17 cellular contexts compared by ENCODE assay signal in genomic region chr19:19211499-19212432, GRCh38. TPM values are rescaled to one million over a fixed set of nuclear protein-coding genes. Genes with fewer than 3 reads are reported as not detected.
DNase-seq lines count a peak whose midpoint lies in the region; ATAC-seq, FAIRE-seq and TF ChIP-seq lines count a peak whose summit lies in the region.
"Had no signal": no experiment of that assay in that cellular context is flagged by ENCODE, and none has a peak within 500 bp of the region (broad histone marks: within the 10 kb centered on the region; RNA-seq: fewer than 3 reads in every experiment).

Gene NCAN, plus strand, starts transcription at chr19:19211958. Its CDS starts 4,996 bp downstream, at chr19:19216954.

- H3K36me3 ChIP-seq in HepG2 (replicated peaks in 1 of 2; ENCODE audit: control insufficient read depth in 1 of 2, insufficient read depth in 2 of 2, low read length in 2 of 2) (no peaks in the 10 kb centered on the region), right lobe of liver (no peaks in the 10 kb centered on the region), SK-N-SH (replicated peaks in 1 of 2; ENCODE audit: control insufficient read depth in 1 of 2, insufficient read depth in 2 of 2, low read length in 1 of 2) (no peaks in the 10 kb centered on the region), iPS-15b (ENCODE audit: control insufficient read depth, insufficient read depth, low read length) (no peaks in the 10 kb centered on the region)
- H3K36me3 ChIP-seq: right atrium auricular region had no signal

- no peak within 1 kb of the TSS for H3K4me3 ChIP-seq in HepG2 (replicated peaks in 1 of 3; ENCODE audit: insufficient read depth in 1 of 3, low read depth in 2 of 3, low read length in 3 of 3)
- H3K4me3 ChIP-seq in right lobe of liver: no peak within 1 kb of the TSS
- peak within 1 kb of the TSS in 1 of 2 experiments; percentile 39; a peak in 2 of 4 replicates for H3K4me3 ChIP-seq in SK-N-SH (ENCODE audit: low read depth in 2 of 2, low read length in 1 of 2)
- peak within 1 kb of the TSS; percentile 56 for H3K4me3 ChIP-seq in iPS-15b (ENCODE audit: low read depth, low read length)
- H3K4me3 ChIP-seq: right atrium auricular region had no signal

- BruUV-seq in HepG2 (replicated peaks; lab: Mats Ljungman, UMichigan): no TSS peak

- TF ChIP-seq CTCF in HepG2 (CRISPR knock-in tag; IDR thresholded peaks at IDR 0.05) (no peak), right lobe of liver (IDR thresholded peaks at IDR 0.05) (no peak), SK-N-SH (IDR thresholded peaks at IDR 0.05) (no peak)

- peak; percentile 46 for ATAC-seq in HepG2
- ATAC-seq in right lobe of liver: no peak
- ATAC-seq in GM21529 (IDR thresholded peaks at IDR 0.05; ENCODE audit: unreplicated experiment): no peak
- no peak for ATAC-seq in left cardiac atrium
- no peak for ATAC-seq in GM21786 (IDR thresholded peaks at IDR 0.05; ENCODE audit: unreplicated experiment)
- ATAC-seq: stimulated activated effector memory CD8-positive, alpha-beta T cell treated with anti-CD3 and anti-CD28 coated beads, Interleukin-12 subunit alpha, Interleukin-12 subunit beta, amount 100 ng/mL, for 72 hours had no signal

- TF ChIP-seq POLR2A in HepG2 (IDR thresholded peaks at IDR 0.05; ENCODE audit: insufficient read depth in 1 of 2, low read depth in 2 of 2, low read length in 2 of 2) (no peak), right lobe of liver (IDR thresholded peaks at IDR 0.05) (no peak)

- H3K27ac ChIP-seq in HepG2 (ENCODE audit: extremely low read length, insufficient read depth, low read length): no peak within 1 kb of the TSS
- H3K27ac ChIP-seq in right lobe of liver: no peak within 1 kb of the TSS
- H3K27ac ChIP-seq in SK-N-SH (ENCODE audit: low read depth in 2 of 2, low read length in 1 of 2): no peak within 1 kb of the TSS; a peak in 1 of 4 replicates
- H3K27ac ChIP-seq: right atrium auricular region had no signal

- H3K27me3 ChIP-seq in HepG2 (ENCODE audit: control insufficient read depth in 1 of 2, insufficient read depth in 2 of 2, low read length in 2 of 2) (peaks cover 2 to 21% of the 10 kb centered on the region in 2 experiments; a peak in 3 of 5 replicates), right lobe of liver (no peaks in the 10 kb centered on the region), SK-N-SH (ENCODE audit: insufficient read depth) (peaks cover 12% of the 10 kb centered on the region), iPS-15b (ENCODE audit: control insufficient read depth, insufficient read depth, low read length) (peaks cover 71% of the 10 kb centered on the region)

- H3F3A ChIP-seq in SK-N-SH (replicated peaks; ENCODE audit: insufficient read depth): no peaks in the 10 kb centered on the region

- H4K20me1 ChIP-seq in HepG2 (ENCODE audit: insufficient read depth, low read length) (no peaks in the 10 kb centered on the region; the same call in 1 of the 2 replicates), SK-N-SH (ENCODE audit: insufficient read depth) (no peaks in the 10 kb centered on the region)

- H2AFZ ChIP-seq in HepG2 (ENCODE audit: low read length): no peak within 1 kb of the TSS
- H2AFZ ChIP-seq in SK-N-SH (ENCODE audit: low read depth): no peak within 1 kb of the TSS

- H3K9me3 ChIP-seq in HepG2 (ENCODE audit: low read length) (no peaks in the 10 kb centered on the region), right lobe of liver (no peaks in the 10 kb centered on the region), SK-N-SH (no peaks in the 10 kb centered on the region), iPS-15b (ENCODE audit: control insufficient read depth, insufficient read depth, low read length) (no peaks in the 10 kb centered on the region)
- H3K9me3 ChIP-seq: right atrium auricular region had no signal

- no peaks in the 10 kb centered on the region for H3K9me2 ChIP-seq in SK-N-SH

- FAIRE-seq in HepG2 (lab: Jason Lieb, UNC): no peak
- FAIRE-seq: astrocyte had no signal

- H3K4me1 ChIP-seq in HepG2 (ENCODE audit: insufficient read depth, low read length) (no peaks in the 10 kb centered on the region), right lobe of liver (no peaks in the 10 kb centered on the region), SK-N-SH (ENCODE audit: control insufficient read depth in 1 of 2, insufficient read depth in 2 of 2, low read depth in 1 of 2, low read length in 1 of 2) (peaks cover 0 to 6% of the 10 kb centered on the region in 2 experiments; a peak in 1 of 4 replicates), iPS-15b (ENCODE audit: control insufficient read depth, insufficient read depth, low read length) (no peaks in the 10 kb centered on the region)
- H3K4me1 ChIP-seq: right atrium auricular region had no signal

- intact Hi-C loops in HepG2 (cut with micrococcal nuclease; ENCODE audit: unreplicated experiment) (no loop called here), right lobe of liver (cut with DNase I) (no loop called here), left cardiac atrium (cut with DNase I) (no loop called here)

- in situ Hi-C loops in HepG2 (cut with HindIII; ENCODE audit: extremely low pct_ligation_motif_present, low pct_unique_long_range_greater_than_20kb): no loop called here

- H3K79me2 ChIP-seq in HepG2 (ENCODE audit: insufficient read depth, low read length): no peaks in the 10 kb centered on the region
- no peaks in the 10 kb centered on the region for H3K79me2 ChIP-seq in SK-N-SH (ENCODE audit: insufficient read depth)

- no peak within 1 kb of the TSS for H3K4me2 ChIP-seq in HepG2 (ENCODE audit: low read depth, low read length)
- H3K4me2 ChIP-seq in SK-N-SH: peak within 1 kb of the TSS; percentile 52; the same call in 1 of the 2 replicates

- H3K9ac ChIP-seq in HepG2 (ENCODE audit: insufficient read depth, low read depth, low read length): no peak within 1 kb of the TSS
- H3K9ac ChIP-seq in SK-N-SH: no peak within 1 kb of the TSS
- no peak within 1 kb of the TSS for H3K9ac ChIP-seq in iPS-15b (ENCODE audit: low read depth, low read length)

- TF ChIP-seq RAD21 in HepG2 (CRISPR knock-in tag; IDR thresholded peaks at IDR 0.05) (no peak), SK-N-SH (IDR thresholded peaks at IDR 0.05; ENCODE audit: low read length) (no peak)

- 16% methylated on average over 28 of the region's 54 CpGs for WGBS in HepG2 (ENCODE audit: low lambda C conversion rate)
- WGBS in right lobe of liver (ENCODE audit: insufficient coverage, low coverage, low lambda C conversion rate, missing lambda C conversion rate): 7% methylated on average over 43 of the region's 54 CpGs
- WGBS in SK-N-SH (ENCODE audit: low lambda C conversion rate): 5% methylated on average over 52 of the region's 54 CpGs

- no peak for DNase-seq in HepG2 (ENCODE audit: low spot score)
- no peak for DNase-seq in right lobe of liver
- DNase-seq in SK-N-SH: peak; percentile 96
- DNase-seq in left cardiac atrium: no peak
- no peak for DNase-seq in UCSD-AML1 (lab: John Stamatoyannopoulos, UW; ENCODE audit: unreplicated experiment)
- DNase-seq: activated CD4-positive, alpha-beta T cell treated with anti-CD3 and anti-CD28 coated beads, Interleukin-2, amount 10 ng/mL, durations not matched to agents 7 days and 5 days; effector CD8-positive, alpha-beta T cell; foreskin fibroblast; NCI-H446; stimulated activated CD4-positive, alpha-beta T cell treated with anti-CD3 and anti-CD28 coated beads, Interleukin-4, amount 100 ng/mL, for 1 hour had no signal

- POLR2A ChIA-PET in HepG2 (lab: Yijun Ruan, JAX): no interaction called here
- POLR2A ChIA-PET in SK-N-SH (lab: Yijun Ruan, JAX): interaction anchor here (1.1 kb wide), 1 partner anchor 9 kb away, joined by 5 read pairs; the partner anchor contains the start of gene NR2C2AP

- CTCF ChIA-PET in HepG2 (lab: Yijun Ruan, JAX; ENCODE audit: low intra/inter-chr PET ratio, low total read pairs) (no interaction called here), SK-N-SH (lab: Yijun Ruan, JAX) (interaction anchor here (1.3 kb wide), 1 partner anchor 66 kb away, joined by 3 read pairs; no protein-coding TSS in a partner anchor)

- no peak for TF ChIP-seq EP300 in HepG2 (IDR thresholded peaks at IDR 0.05; ENCODE audit: low read depth in 2 of 2, low read length in 2 of 2)
- no peak for TF ChIP-seq EP300 in HepG2 (CRISPR knock-in tag; IDR thresholded peaks at IDR 0.05; ENCODE audit: borderline replicate concordance)
- no peak for TF ChIP-seq EP300 in SK-N-SH (IDR thresholded peaks at IDR 0.05; ENCODE audit: borderline replicate concordance in 1 of 2, low read depth in 1 of 2, low read length in 1 of 2)

TF ChIP-seq in SK-N-SH, 30 proteins besides CTCF, POLR2A, EP300 and RAD21 (continues in another document):
- TF ChIP-seq ELF1 (IDR thresholded peaks at IDR 0.05) (no peak), POLR2AphosphoS5 (IDR thresholded peaks at IDR 0.05; ENCODE audit: low read depth, low read length) (no peak)

RNA-seq across cellular contexts. Expression of gene NCAN, which starts in this region (rescaled TPM):
- not detected in 2 replicates for total RNA-seq in HepG2 (2016; rRNA removed; fragmentation: Illumina TruSeq; extraction: Trizol)
- not detected in 2 replicates for total RNA-seq in HepG2 (2016; cell fraction: cytosol; rRNA removed; fragmentation: Illumina TruSeq; extraction: Trizol; ENCODE audit: low read depth)
- total RNA-seq in HepG2 (2016; cell fraction: insoluble cytoplasmic fraction; rRNA removed; fragmentation: Illumina TruSeq; extraction: Trizol): 0.06 TPM in 1 of 2 replicates, not detected in the other
- not detected in 2 replicates for total RNA-seq in HepG2 (2016; cell fraction: membrane; rRNA removed; fragmentation: Illumina TruSeq; extraction: Trizol)
- not detected in 2 replicates for total RNA-seq in HepG2 (2016; cell fraction: nucleus; rRNA removed; fragmentation: Illumina TruSeq; extraction: Trizol)
- polyA plus RNA-seq in HepG2 (2011; rRNA removed): 0.05 TPM in 1 of 2 replicates, not detected in the other
- 0.03 TPM in 2 replicates for polyA plus RNA-seq in HepG2 (2011; cell fraction: cytosol; rRNA removed)
- 0.03 and 0.05 TPM in 2 replicates for polyA plus RNA-seq in HepG2 (2011; cell fraction: nucleus; rRNA removed)
- 0.04 TPM in 1 of 2 replicates, not detected in the other for polyA plus RNA-seq in HepG2 (2012)
- polyA plus RNA-seq in HepG2 (2016; cell fraction: cytosol; fragmentation: Illumina TruSeq; extraction: Trizol; ENCODE audit: low read depth): not detected in 2 replicates
- 0.05 TPM in 1 of 2 replicates, not detected in the other for polyA plus RNA-seq in HepG2 (2016; cell fraction: insoluble cytoplasmic fraction; fragmentation: Illumina TruSeq; extraction: Trizol; ENCODE audit: low read depth)
- polyA plus RNA-seq in HepG2 (2016; cell fraction: membrane; fragmentation: Illumina TruSeq; extraction: Trizol; ENCODE audit: low read depth): not detected in 2 replicates
- 0.19 TPM in 1 of 2 replicates, not detected in the other for polyA plus RNA-seq in HepG2 (2016; cell fraction: nucleus; fragmentation: Illumina TruSeq; extraction: Trizol; ENCODE audit: insufficient read depth, low read depth)
- polyA minus RNA-seq in HepG2 (2011; rRNA and poly(A)+ RNA removed; ENCODE audit: low replicate concordance): 0.09 TPM in 1 of 2 replicates, not detected in the other
- polyA minus RNA-seq in HepG2 (2011; cell fraction: cytosol; rRNA and poly(A)+ RNA removed): not detected in 2 replicates
- 0.12 TPM in 1 of 2 replicates, not detected in the other for polyA minus RNA-seq in HepG2 (2011; cell fraction: nucleus; rRNA and poly(A)+ RNA removed)
- total RNA-seq in right lobe of liver: under 1 TPM in 4 of 6 experiments, not detected in 2; 0.04 to 0.07 (median 0.06) TPM
- 0.03 and 0.10 TPM in 2 replicates for polyA plus RNA-seq in SK-N-SH (2012; rRNA removed)
- 0.16 and 0.17 TPM in 2 replicates for polyA plus RNA-seq in SK-N-SH (2012; cell fraction: cytosol; rRNA removed)
- 0.07 and 0.18 TPM in 2 replicates for polyA plus RNA-seq in SK-N-SH (2012; cell fraction: nucleus; rRNA removed)
- total RNA-seq in left cardiac atrium: not detected
- total RNA-seq: activated CD4-positive, alpha-beta T cell treated with anti-CD3 and anti-CD28 coated beads, Interleukin-2, amount 10 ng/mL, durations not matched to agents 7 days and 5 days; right atrium auricular region had no signal
- polyA plus RNA-seq: urinary bladder had no signal

Comparison
In these comparisons a context has a peak if more than half of its experiments do, and no peak if none do; other contexts are left out.
1. Peak in ATAC-seq in HepG2; RNA of the gene not detected or under 1 TPM.
2. Peak in DNase-seq and H3K4me2 ChIP-seq in SK-N-SH; RNA of the gene not detected or under 1 TPM.